ENCODE assay signal across 8 cellular contexts in genomic region chr17:4412933-4413831, GRCh38. TPM values are rescaled to one million over a fixed set of nuclear protein-coding genes. Genes with fewer than 3 reads are reported as not detected.
DNase-seq lines count a peak whose midpoint lies in the region; ATAC-seq lines count a peak whose summit lies in the region.

No MANE protein-coding gene starts in this region.

- ATAC-seq in HG03196 (IDR thresholded peaks at IDR 0.05; ENCODE audit: unreplicated experiment) (peak; percentile 84), GM19463 (IDR thresholded peaks at IDR 0.05; ENCODE audit: unreplicated experiment) (no peak)

- no peak overlapping the region for H3K27ac ChIP-seq in caudate nucleus (ENCODE audit: low read depth, low read length)

- peak; percentile 90 for DNase-seq in Daoy (ENCODE audit: low read depth)
- DNase-seq in NCI-H524 treated with DMSO at 0.1 percent for 48 hours (lab: John Stamatoyannopoulos, UW): peak; percentile 2
- DNase-seq in activated CD4-positive, CD25-positive, alpha-beta regulatory T cell treated with anti-CD3 and anti-CD28 coated beads, Interleukin-2, amount 50 U/mL, for 72 hours: peak; percentile 95
- DNase-seq in caudate nucleus (lab: John Stamatoyannopoulos, UW): peak in 60 of 61 donors; percentile 1 to 93 (median 74)
- DNase-seq in kidney tubule cell (ENCODE audit: low spot score): peak; percentile 84
- DNase-seq in stimulated activated CD4-positive, alpha-beta T cell treated with anti-CD3 and anti-CD28 coated beads, Interleukin-1b, Interleukin-23, amount 100 ng/mL, for 4 hours (ENCODE audit: low read depth in 2 of 2): peak; percentile 91 to 94

RNA-seq across cellular contexts. Expression of gene SPNS3, which starts 20.6 kb away (rescaled TPM):
- total RNA-seq in Daoy (2014; rRNA removed; shearing (Covaris generic)): 0.11 TPM in 1 of 2 replicates, not detected in the other

RNA-seq across cellular contexts. Expression of gene UBE2G1, which starts 46.7 kb away (rescaled TPM):
- 68.2 and 78.2 TPM in 2 replicates for total RNA-seq in Daoy (2014; rRNA removed; shearing (Covaris generic))

Comparison
In these comparisons a context has a peak if more than half of its experiments do, and no peak if none do; other contexts are left out.
1. DNase-seq: peak in every context shown above with its lines; median percentile 95 in activated CD4-positive, CD25-positive, alpha-beta regulatory T cell treated with anti-CD3 and anti-CD28 coated beads, Interleukin-2, amount 50 U/mL, for 72 hours; 92 in stimulated activated CD4-positive, alpha-beta T cell treated with anti-CD3 and anti-CD28 coated beads, Interleukin-1b, Interleukin-23, amount 100 ng/mL, for 4 hours; 90 in Daoy; 84 in kidney tubule cell; 74 in caudate nucleus; 2 in NCI-H524 treated with DMSO at 0.1 percent for 48 hours.